Comparison of ENCODE assay signal across 33 cellular contexts in genomic region chr19:15048885-15049541, GRCh38. TPM values are rescaled to one million over a fixed set of nuclear protein-coding genes. Genes with fewer than 3 reads are reported as not detected.
A peak's percentile ranks its signal among the peaks of the same experiment; 100 is the strongest.
DNase-seq lines count a peak whose midpoint lies in the region; ATAC-seq, FAIRE-seq and TF ChIP-seq lines count a peak whose summit lies in the region.
"Had no signal": no experiment of that assay in that cellular context is flagged by ENCODE, and none has a peak within 500 bp of the region (broad histone marks: within the 10 kb centered on the region; RNA-seq: fewer than 3 reads in every experiment).

A gene with protein sequence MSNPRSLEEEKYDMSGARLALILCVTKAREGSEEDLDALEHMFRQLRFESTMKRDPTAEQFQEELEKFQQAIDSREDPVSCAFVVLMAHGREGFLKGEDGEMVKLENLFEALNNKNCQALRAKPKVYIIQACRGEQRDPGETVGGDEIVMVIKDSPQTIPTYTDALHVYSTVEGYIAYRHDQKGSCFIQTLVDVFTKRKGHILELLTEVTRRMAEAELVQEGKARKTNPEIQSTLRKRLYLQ (plus strand): TSS chr19:15049480. CDS start chr19:15052252, 2,772 bp downstream.

- H3K9ac ChIP-seq in K562 (ENCODE audit: insufficient read depth in 1 of 2, low read depth in 2 of 2, low read length in 2 of 2), result no peak within 1 kb of the TSS
- H3K9ac ChIP-seq: KMS-11 had no signal

- in situ Hi-C loops in K562 (cut with MboI), result no loop called here

- H3K36me3 ChIP-seq in K562 (ENCODE audit: control insufficient read depth, insufficient read depth, low read length) (no peaks in the 10 kb centered on the region), vagina (no peaks in the 10 kb centered on the region)
- H3K36me3 ChIP-seq: BE2C, SJCRH30 had no signal

- no peak for TF ChIP-seq EP300 in K562 (IDR thresholded peaks at IDR 0.05; ENCODE audit: low read length)

- intact Hi-C loops in K562 (cut with micrococcal nuclease) (no loop called here), lower leg skin (cut with DNase I; ENCODE audit: low total_unique reads) (no loop called here), vagina (cut with DNase I) (no loop called here)

- no peak for FAIRE-seq in K562 (lab: Jason Lieb, UNC)
- FAIRE-seq: GM12892, GM19239, RCC 7860 had no signal

- no peaks in the 10 kb centered on the region; a peak in 1 of 5 replicates for H3K4me1 ChIP-seq in K562 (replicated peaks in 1 of 2; ENCODE audit: control insufficient read depth in 2 of 2, insufficient read depth in 2 of 2, low read length in 2 of 2)
- no peaks in the 10 kb centered on the region for H3K4me1 ChIP-seq in vagina
- H3K4me1 ChIP-seq: BE2C, SJCRH30 had no signal

- TF ChIP-seq POLR2A in K562 (conservative IDR thresholded peaks at IDR 0.05) (no peak), lower leg skin (IDR thresholded peaks at IDR 0.05) (no peak), vagina (IDR thresholded peaks at IDR 0.05) (no peak)

- no peak within 1 kb of the TSS for H3K27ac ChIP-seq in K562 (ENCODE audit: extremely low read depth, low read depth, low read length)
- H3K27ac ChIP-seq in vagina, result no peak within 1 kb of the TSS
- H3K27ac ChIP-seq: 22Rv1, KMS-11, SJCRH30 had no signal

- no peak within 1 kb of the TSS for H3K4me3 Mint-ChIP-seq in activated naive CD8-positive, alpha-beta T cell
- no peak within 1 kb of the TSS for H3K4me3 Mint-ChIP-seq in activated naive CD8-positive, alpha-beta T cell treated with anti-CD3 and anti-CD28 coated beads for 36 hours
- H3K4me3 Mint-ChIP-seq: CD14-positive monocyte; CD8-positive, alpha-beta memory T cell had no signal

- H2AFZ ChIP-seq in K562 (ENCODE audit: low read depth, low read length), result no peak within 1 kb of the TSS

- H3K9me3 Mint-ChIP-seq in activated naive CD8-positive, alpha-beta T cell (ENCODE audit: low read depth), result no peaks in the 10 kb centered on the region
- H3K9me3 Mint-ChIP-seq in activated naive CD8-positive, alpha-beta T cell treated with anti-CD3 and anti-CD28 coated beads for 36 hours, result no peaks in the 10 kb centered on the region

- BruUV-seq in K562 (replicated peaks; lab: Mats Ljungman, UMichigan), result no TSS peak

- POLR2A ChIA-PET in K562 (lab: Yijun Ruan, JAX), result no interaction called here

- ATAC-seq in K562 (no peak), GM18861 (IDR thresholded peaks at IDR 0.05; ENCODE audit: unreplicated experiment) (no peak)
- ATAC-seq: HCT116 had no signal

- H3K79me2 ChIP-seq in K562 (ENCODE audit: control insufficient read depth, insufficient read depth, low read length), result no peaks in the 10 kb centered on the region

- TF ChIP-seq CTCF in K562 (IDR thresholded peaks at IDR 0.05 in 2 of 3, conservative IDR thresholded peaks at IDR 0.05 in 1 of 3; ENCODE audit: insufficient read depth in 2 of 3, low read depth in 1 of 3, low read length in 3 of 3) (no peak), lower leg skin (IDR thresholded peaks at IDR 0.05) (no peak), vagina (IDR thresholded peaks at IDR 0.05) (no peak)

- H3K4me2 ChIP-seq in K562 (ENCODE audit: insufficient read depth, low read length), result no peak within 1 kb of the TSS
- H3K4me2 ChIP-seq: KMS-11 had no signal

- no peaks in the 10 kb centered on the region for H3K9me3 ChIP-seq in K562 (replicated peaks; ENCODE audit: control insufficient read depth, insufficient read depth, low read depth, low read length)
- no peaks in the 10 kb centered on the region for H3K9me3 ChIP-seq in vagina
- H3K9me3 ChIP-seq: BE2C, SJCRH30 had no signal

- H3K4me3 ChIP-seq in K562, result no peak within 1 kb of the TSS
- no peak within 1 kb of the TSS for H3K4me3 ChIP-seq in lower leg skin (ENCODE audit: low read depth, poor library complexity, severe bottlenecking)
- peak within 1 kb of the TSS in 1 of 2 donors; percentile 18 for H3K4me3 ChIP-seq in vagina
- H3K4me3 ChIP-seq: SJCRH30 had no signal

- peaks cover 28% of the 10 kb centered on the region for H3K27me3 Mint-ChIP-seq in activated naive CD8-positive, alpha-beta T cell
- H3K27me3 Mint-ChIP-seq in activated naive CD8-positive, alpha-beta T cell treated with anti-CD3 and anti-CD28 coated beads for 36 hours, result peaks cover 36% of the 10 kb centered on the region

- CTCF ChIA-PET in K562 (lab: Yijun Ruan, JAX; ENCODE audit: low intra/inter-chr PET ratio), result no interaction called here

- H3K27ac Mint-ChIP-seq in activated naive CD8-positive, alpha-beta T cell, result peak within 1 kb of the TSS; percentile 13
- no peak within 1 kb of the TSS for H3K27ac Mint-ChIP-seq in activated naive CD8-positive, alpha-beta T cell treated with anti-CD3 and anti-CD28 coated beads for 36 hours

- H4K20me1 ChIP-seq in K562 (replicated peaks; ENCODE audit: control insufficient read depth, insufficient read depth, low read length), result no peaks in the 10 kb centered on the region

- no peak for DNase-seq in activated naive CD8-positive, alpha-beta T cell treated with anti-CD3 and anti-CD28 coated beads for 36 hours
- DNase-seq in K562 (ENCODE audit: extremely low read depth in 1 of 4, low spot score in 3 of 4) (peak in 1 of 4 experiments; percentile 3), lower leg skin (ENCODE audit: low spot score in 2 of 2) (peak in 1 of 2 donors; percentile 72), vagina (ENCODE audit: extremely low spot score in 2 of 2) (no peak), pons (ENCODE audit: low spot score) (no peak), activated gamma-delta T cell treated with Interleukin-2 at 50 U/mL for 16 hours (no peak)
- DNase-seq: BE2C; CD8-positive, alpha-beta memory T cell; DMS 273 treated with DMSO at 0.1 percent for 48 hours; DMS79; EL; GDM1; IMR-90; NCI-H1048; NCI-H1417; NCI-H1694; NCI-H2081 treated with DMSO at 0.1 percent for 48 hours; NCI-H2171; NCI-H226; NCI-H510A; NCI-H69; SJCRH30 had no signal

- WGBS in K562 (ENCODE audit: insufficient coverage, low coverage, missing lambda C conversion rate), result 3% methylated on average over 11 of the region's 11 CpGs
- 71% methylated on average over 11 of the region's 11 CpGs for WGBS in lower leg skin, 2 donors

- no peaks in the 10 kb centered on the region for H3K36me3 Mint-ChIP-seq in activated naive CD8-positive, alpha-beta T cell
- H3K36me3 Mint-ChIP-seq in activated naive CD8-positive, alpha-beta T cell treated with anti-CD3 and anti-CD28 coated beads for 36 hours, result no peaks in the 10 kb centered on the region
- H3K36me3 Mint-ChIP-seq: CD14-positive monocyte; CD8-positive, alpha-beta memory T cell had no signal

- no peak for TF ChIP-seq RAD21 in K562 (CRISPR knock-in tag; conservative IDR thresholded peaks at IDR 0.05 in 1 of 2, IDR thresholded peaks at IDR 0.05 in 1 of 2)

- H3K27me3 ChIP-seq in K562 (ENCODE audit: control insufficient read depth in 2 of 2, insufficient read depth in 2 of 2, low read length in 2 of 2), result peaks cover 5 to 20% of the 10 kb centered on the region in 2 experiments; a peak in 4 of 5 replicates
- no peaks in the 10 kb centered on the region for H3K27me3 ChIP-seq in vagina
- H3K27me3 ChIP-seq: BE2C had no signal

- no peaks in the 10 kb centered on the region for H3K4me1 Mint-ChIP-seq in activated naive CD8-positive, alpha-beta T cell (ENCODE audit: low read depth)
- no peaks in the 10 kb centered on the region for H3K4me1 Mint-ChIP-seq in activated naive CD8-positive, alpha-beta T cell treated with anti-CD3 and anti-CD28 coated beads for 36 hours
- H3K4me1 Mint-ChIP-seq: CD14-positive monocyte; CD8-positive, alpha-beta memory T cell had no signal

- no peaks in the 10 kb centered on the region for H3K9me1 ChIP-seq in K562 (ENCODE audit: control insufficient read depth, insufficient read depth, low read length)

TF ChIP-seq in K562, 482 proteins besides CTCF, POLR2A, EP300 and RAD21:
- TF ChIP-seq KDM2B (CRISPR knock-in tag; IDR thresholded peaks at IDR 0.05), result no peak
- no peak for TF ChIP-seq SUPT5H (IDR thresholded peaks at IDR 0.05)
- TF ChIP-seq PKNOX1 (IDR thresholded peaks at IDR 0.05), result no peak
- TF ChIP-seq KAT8 (IDR thresholded peaks at IDR 0.05; ENCODE audit: low read depth), result no peak
- TF ChIP-seq RBM25 (IDR thresholded peaks at IDR 0.05; ENCODE audit: low read depth, low read length, severe bottlenecking), result peak; percentile 63
- TF ChIP-seq ESRRA (IDR thresholded peaks at IDR 0.05; ENCODE audit: borderline replicate concordance, low read depth), result peak; percentile 52; the same call in 1 of the 2 replicates

RNA-seq across cellular contexts. Expression of the gene that starts here (rescaled TPM):
- total RNA-seq in activated naive CD8-positive, alpha-beta T cell treated with anti-CD3 and anti-CD28 coated beads for 36 hours, result not detected
- not detected in 2 replicates for total RNA-seq in K562 (2011; cell fraction: chromatin; rRNA removed; ENCODE audit: low replicate concordance)
- not detected in 2 replicates for total RNA-seq in K562 (2011; cell fraction: nucleolus; rRNA removed)
- total RNA-seq in K562 (2011; cell fraction: nucleoplasm; rRNA removed), result not detected in 2 replicates
- total RNA-seq in K562 (2014; rRNA removed), result not detected in 2 replicates
- not detected in 2 replicates for total RNA-seq in K562 (2014; rRNA removed; fragmentation: Illumina TruSeq; extraction: Trizol)
- total RNA-seq in K562 (2015; rRNA removed; fragmentation: Illumina TruSeq; extraction: Trizol), result not detected in 2 replicates
- total RNA-seq in K562 (2021), result not detected in 2 replicates
- not detected in 2 replicates for polyA plus RNA-seq in K562 (2011; rRNA removed)
- not detected in 2 replicates for polyA plus RNA-seq in K562 (2011; cell fraction: cytosol; rRNA removed)
- not detected in 2 replicates for polyA plus RNA-seq in K562 (2011; cell fraction: nucleus; rRNA removed)
- polyA plus RNA-seq in K562 (2012), result 0.17 TPM in 1 of 2 replicates, not detected in the other
- polyA plus RNA-seq in K562 (2014; fragmentation: Illumina TruSeq; extraction: Trizol), result not detected in 2 replicates
- not detected for polyA plus RNA-seq in K562 (2014; fragmentation: Nextera tagmentation; extraction: Ambion mirVana)
- not detected in 2 replicates for polyA plus RNA-seq in K562 (2014; rRNA removed)
- not detected in 2 replicates for polyA minus RNA-seq in K562 (2011; rRNA and poly(A)+ RNA removed)
- polyA minus RNA-seq in K562 (2011; cell fraction: cytosol; rRNA and poly(A)+ RNA removed), result not detected in 2 replicates
- polyA minus RNA-seq in K562 (2011; cell fraction: nucleus; rRNA and poly(A)+ RNA removed), result not detected in 2 replicates
- 100 to 1,000 TPM; 245 to 346 (median 293) TPM for total RNA-seq in lower leg skin
- total RNA-seq in vagina, result 34.6 TPM
- total RNA-seq: CD8-positive, alpha-beta memory T cell; H4; IMR-90; OCI-LY7 had no signal
- polyA plus RNA-seq: CD14-positive monocyte; CD8-positive, alpha-beta memory T cell; IMR-90 had no signal

Comparison
In these comparisons a context has a peak if more than half of its experiments do, and no peak if none do; other contexts are left out.
1. RNA of the gene that starts here (total RNA-seq): 245 to 346 TPM in lower leg skin and 34.6 TPM in vagina (single experiment); not detected in activated naive CD8-positive, alpha-beta T cell treated with anti-CD3 and anti-CD28 coated beads for 36 hours and not detected in K562; every median in the first group is over 10 times any median in the second.